Comparison of ENCODE assay signal across 18 cellular contexts in genomic region chr10:57222603-57223002, GRCh38.
DNase-seq lines count a peak whose midpoint lies in the region; TF ChIP-seq lines count a peak whose summit lies in the region.
"Had no signal": no experiment of that assay in that cellular context is flagged by ENCODE, and none has a peak within 500 bp of the region (broad histone marks: within the 10 kb centered on the region; RNA-seq: fewer than 3 reads in every experiment).

No MANE protein-coding gene starts in this region.

- H2BK15ac ChIP-seq in H9 (ENCODE audit: low read depth, low read length) = no peak overlapping the region

- H3K9me3 ChIP-seq in H9 (ENCODE audit: control insufficient read depth, low read depth, low read length) = no peaks in the 10 kb centered on the region
- H3K9me3 ChIP-seq in ectodermal cell (ENCODE audit: control insufficient read depth, low read length) = no peaks in the 10 kb centered on the region
- H3K9me3 ChIP-seq in iPS-15b (ENCODE audit: control insufficient read depth, insufficient read depth, low read length) = no peaks in the 10 kb centered on the region
- H3K9me3 ChIP-seq in neuron (ENCODE audit: low read length) = no peaks in the 10 kb centered on the region
- H3K9me3 ChIP-seq in MM.1S (replicated peaks; ENCODE audit: insufficient read depth, low read length) = no peaks in the 10 kb centered on the region
- no peaks in the 10 kb centered on the region for H3K9me3 ChIP-seq in breast epithelium
- H3K9me3 ChIP-seq: A549, SJCRH30 had no signal

- H4K20me1 ChIP-seq in H9 (ENCODE audit: control insufficient read depth, insufficient read depth, insufficient read length) = no peaks in the 10 kb centered on the region
- H4K20me1 ChIP-seq in MM.1S (ENCODE audit: insufficient read depth, low read length) = no peaks in the 10 kb centered on the region

- H3K36me3 ChIP-seq in ectodermal cell (ENCODE audit: control insufficient read depth, insufficient read depth, low read length) (no peaks in the 10 kb centered on the region), iPS-15b (ENCODE audit: control insufficient read depth, insufficient read depth, low read length) (no peaks in the 10 kb centered on the region), neuron (ENCODE audit: insufficient read depth, low read length) (peaks cover 2% of the 10 kb centered on the region), MM.1S (replicated peaks; ENCODE audit: insufficient read depth, low read length) (no peaks in the 10 kb centered on the region), breast epithelium (no peaks in the 10 kb centered on the region)
- H3K36me3 ChIP-seq: SJCRH30 had no signal

- H2BK12ac ChIP-seq in H9 (ENCODE audit: insufficient read length, low read depth, low read length) = no peak overlapping the region

- H3K4me1 ChIP-seq in H9 (ENCODE audit: insufficient read depth, low read length) (peaks cover 3% of the 10 kb centered on the region; the same call in 1 of the 2 replicates), ectodermal cell (ENCODE audit: control insufficient read depth, insufficient read depth, low read length) (peaks cover 2% of the 10 kb centered on the region), iPS-15b (ENCODE audit: control insufficient read depth, insufficient read depth, low read length) (peaks cover 28% of the 10 kb centered on the region), neuron (ENCODE audit: insufficient read depth, low read length) (peaks cover 32% of the 10 kb centered on the region), MM.1S (ENCODE audit: low read length) (no peaks in the 10 kb centered on the region), breast epithelium (no peaks in the 10 kb centered on the region)
- H3K4me1 ChIP-seq: A549, SJCRH30 had no signal

- H3K79me1 ChIP-seq in H9 (ENCODE audit: insufficient read depth, low read depth, low read length, poor library complexity, severe bottlenecking) = no peaks in the 10 kb centered on the region

- H4K5ac ChIP-seq in H9 (ENCODE audit: insufficient read length, low read depth, low read length) = no peak overlapping the region

- H3K9me3 Mint-ChIP-seq in H9 = peaks cover 0 to under 1% of the 10 kb centered on the region in 2 experiments; a peak in 2 of 5 replicates

- no peak overlapping the region for H2AK5ac ChIP-seq in H9 (ENCODE audit: insufficient read length, low read length)

- no peak overlapping the region for H3K4me3 ChIP-seq in ectodermal cell (ENCODE audit: insufficient read depth, low read depth, low read length)
- peak overlapping the region; percentile 65 for H3K4me3 ChIP-seq in iPS-15b (ENCODE audit: low read depth, low read length)
- H3K4me3 ChIP-seq in neuron (ENCODE audit: low read length) = peak overlapping the region; percentile 64
- no peak overlapping the region for H3K4me3 ChIP-seq in MM.1S (ENCODE audit: low read length)
- no peak overlapping the region for H3K4me3 ChIP-seq in breast epithelium
- H3K4me3 ChIP-seq: A549, SJCRH30 had no signal

- H2AFZ ChIP-seq in H9 (ENCODE audit: low read length) (no peak overlapping the region), neuron (ENCODE audit: low read depth, low read length) (no peak overlapping the region), MM.1S (ENCODE audit: low read length) (no peak overlapping the region)

- no peak for TF ChIP-seq POLR2A in breast epithelium (IDR thresholded peaks at IDR 0.05)

- H3K4me3 Mint-ChIP-seq in H9 = peak overlapping the region; percentile 67 to 77

- H3K79me2 ChIP-seq in H9 (ENCODE audit: insufficient read depth, low read length) = no peaks in the 10 kb centered on the region; the same call in 1 of the 2 replicates
- no peaks in the 10 kb centered on the region for H3K79me2 ChIP-seq in MM.1S (ENCODE audit: low read length)

- DNase-seq in H9 (peak; percentile 84), globus pallidus (ENCODE audit: low spot score) (no peak), MM.1S (no peak), NOMO-1 treated with DMSO at 0.1 percent for 48 hours (lab: John Stamatoyannopoulos, UW; ENCODE audit: unreplicated experiment) (no peak), breast epithelium (ENCODE audit: low spot score in 2 of 2) (no peak)
- DNase-seq: C1 segment of cervical spinal cord, DND-41, GF-D8, IMR-90, Kasumi-1, NCI-H1105 treated with DMSO at 0.1 percent for 48 hours, NCI-H187, NCI-H69, SJCRH30 had no signal

- H3K14ac ChIP-seq in H9 (ENCODE audit: insufficient read depth, low read length) = no peak overlapping the region

- no peaks in the 10 kb centered on the region for H3K27me3 Mint-ChIP-seq in H9 (ENCODE audit: low read depth)

- H3K9ac ChIP-seq in H9 (ENCODE audit: extremely low read depth, insufficient read length, low read length) (peak overlapping the region; percentile 63), iPS-15b (ENCODE audit: low read depth, low read length) (peak overlapping the region; percentile 66), MM.1S (ENCODE audit: low read length) (no peak overlapping the region)

- H3T11ph ChIP-seq in H9 (ENCODE audit: low read length) = no peak overlapping the region

- H2BK120ac ChIP-seq in H9 (ENCODE audit: low read depth, low read length, poor library complexity, severe bottlenecking) = no peak overlapping the region

- intact Hi-C loops in breast epithelium (cut with DNase I; ENCODE audit: low total_unique reads) = no loop called here

- H3K4me1 Mint-ChIP-seq in H9 = peaks cover 64 to 73% of the 10 kb centered on the region in 2 experiments

- H3K4me2 ChIP-seq in H9 (ENCODE audit: insufficient read depth, insufficient read length, low read length) = peak overlapping the region; percentile 58
- H3K4me2 ChIP-seq in MM.1S (ENCODE audit: low read depth, low read length) = no peak overlapping the region
- H3K4me2 ChIP-seq: A549 had no signal

- H3K4ac ChIP-seq in H9 (ENCODE audit: low read depth, low read length) = no peak overlapping the region

- peak overlapping the region; percentile 80 for H3K56ac ChIP-seq in H9 (ENCODE audit: insufficient read length, low read depth, low read length)

- TF ChIP-seq CTCF in H9 (conservative IDR thresholded peaks at IDR 0.05) (no peak), MM.1S (IDR thresholded peaks at IDR 0.05; ENCODE audit: low read length) (no peak), breast epithelium (IDR thresholded peaks at IDR 0.05) (no peak)

- peaks cover 3% of the 10 kb centered on the region for H3K23me2 ChIP-seq in H9 (ENCODE audit: insufficient read length, low read depth, low read length, poor library complexity, severe bottlenecking)

- H4K91ac ChIP-seq in H9 (ENCODE audit: insufficient read length, low read depth, low read length) = no peak overlapping the region

- H4K8ac ChIP-seq in H9 (replicated peaks; ENCODE audit: insufficient read length, low read depth, low read length) = no peak overlapping the region

- peak overlapping the region; percentile 60 for H2BK20ac ChIP-seq in H9 (ENCODE audit: low read depth, low read length, poor library complexity, severe bottlenecking)

- no peak overlapping the region for H3K23ac ChIP-seq in H9 (ENCODE audit: insufficient read length, low read depth, low read length)

- peak overlapping the region; percentile 21 for H3K18ac ChIP-seq in H9 (ENCODE audit: insufficient read length, low read depth, low read length)

- no CpG with 5 or more reads among the region's 2 CpGs for WGBS in H9 (ENCODE audit: extremely low coverage, insufficient read length, low lambda C conversion rate)
- 3 to 4% methylated on average over 2 of the region's 2 CpGs for WGBS in ectodermal cell, 2 experiments

- H3K27ac Mint-ChIP-seq in H9 = peak overlapping the region; percentile 93 to 100 (median 99)

- no peaks in the 10 kb centered on the region for H3K27me3 ChIP-seq in H9 (ENCODE audit: insufficient read depth, low read length)
- H3K27me3 ChIP-seq in ectodermal cell (ENCODE audit: control insufficient read depth, insufficient read depth, low read length, poor library complexity, severe bottlenecking) = no peaks in the 10 kb centered on the region
- no peaks in the 10 kb centered on the region for H3K27me3 ChIP-seq in iPS-15b (ENCODE audit: control insufficient read depth, insufficient read depth, low read length)
- H3K27me3 ChIP-seq in neuron (ENCODE audit: insufficient read depth, low read length) = no peaks in the 10 kb centered on the region
- no peaks in the 10 kb centered on the region for H3K27me3 ChIP-seq in MM.1S (replicated peaks; ENCODE audit: insufficient read depth, low read length)
- no peaks in the 10 kb centered on the region for H3K27me3 ChIP-seq in breast epithelium
- H3K27me3 ChIP-seq: SJCRH30 had no signal

- no peaks in the 10 kb centered on the region for H3F3A ChIP-seq in MM.1S (ENCODE audit: insufficient read depth, low read length)

- no peak overlapping the region for H2BK5ac ChIP-seq in H9 (ENCODE audit: insufficient read length, low read length)

- H3K9me2 ChIP-seq in MM.1S (replicated peaks; ENCODE audit: insufficient read depth, low read length) = no peaks in the 10 kb centered on the region

- H3K36me3 Mint-ChIP-seq in H9 (ENCODE audit: insufficient read depth in 1 of 3, low read depth in 3 of 3) = peaks cover 0 to 3% (median 0%) of the 10 kb centered on the region in 3 experiments; a peak in 2 of 7 replicates

- H3K27ac ChIP-seq in H9 (ENCODE audit: insufficient read length, low read depth, low read length) = peak overlapping the region; percentile 96
- peak overlapping the region; percentile 64 for H3K27ac ChIP-seq in ectodermal cell (ENCODE audit: insufficient read depth, low read depth, low read length, poor library complexity, severe bottlenecking)
- H3K27ac ChIP-seq in MM.1S (ENCODE audit: low read length) = no peak overlapping the region
- no peak overlapping the region for H3K27ac ChIP-seq in breast epithelium
- H3K27ac ChIP-seq: A549, SJCRH30 had no signal

Comparison
In these comparisons a context has a peak if more than half of its experiments do, and no peak if none do; other contexts are left out.
1. H3K27ac ChIP-seq: peak in H9 (single experiment) and ectodermal cell (single experiment); none in MM.1S (single experiment) and breast epithelium (0 of 2).
2. H3K4me3 ChIP-seq: peak in iPS-15b (single experiment) and neuron (single experiment); none in ectodermal cell (single experiment), MM.1S (single experiment) and breast epithelium (0 of 3).